ENCODE assay signal across 8 cellular contexts in genomic region chr19:44800461-44800860, GRCh38. TPM values are rescaled to one million over a fixed set of nuclear protein-coding genes. Genes with fewer than 3 reads are reported as not detected.
A peak's percentile ranks its signal among the peaks of the same experiment; 100 is the strongest.
DNase-seq lines count a peak whose midpoint lies in the region; ATAC-seq, FAIRE-seq and TF ChIP-seq lines count a peak whose summit lies in the region.

No MANE protein-coding gene starts in this region.

- FAIRE-seq in RCC 7860 (lab: Jason Lieb, UNC) = no peak

- DNase-seq in AG09309 (ENCODE audit: low read depth) (peak; percentile 24), KBM-7 (peak; percentile 86), RCC 7860 (ENCODE audit: low spot score) (peak; percentile 25), activated T-helper 1 cell treated with Interleukin-2 at 50 U/mL for 16 hours (ENCODE audit: low read depth) (peak; percentile 62), fibroblast of pulmonary artery (ENCODE audit: low read depth) (peak; percentile 80), thoracic aorta (ENCODE audit: low spot score) (peak; percentile 39)

- ATAC-seq in GM19023 (IDR thresholded peaks at IDR 0.05; ENCODE audit: unreplicated experiment) (peak; percentile 78), thoracic aorta (ENCODE audit: insufficient number of reproducible peaks, low FRiP score, low read depth) (peak; percentile 69)

- H3K4me3 ChIP-seq in AG09309 (ENCODE audit: control insufficient read depth, low read depth, low read length) = no peak overlapping the region
- no peak overlapping the region for H3K4me3 ChIP-seq in fibroblast of pulmonary artery (replicated peaks; ENCODE audit: low read depth, low read length)
- no peak overlapping the region for H3K4me3 ChIP-seq in neutrophil (ENCODE audit: low read depth in 1 of 2, low read length in 1 of 2)
- no peak overlapping the region for H3K4me3 ChIP-seq in thoracic aorta

- no peaks in the 10 kb centered on the region for H3K9me3 ChIP-seq in neutrophil
- H3K9me3 ChIP-seq in thoracic aorta = no peaks in the 10 kb centered on the region

- H3K4me1 ChIP-seq in neutrophil (ENCODE audit: control insufficient read depth in 1 of 2, insufficient read depth in 1 of 2, low read depth in 1 of 2, low read length in 1 of 2) = peaks cover 2 to 4% of the 10 kb centered on the region in 2 experiments
- peaks cover 0 to 12% of the 10 kb centered on the region in 2 donors for H3K4me1 ChIP-seq in thoracic aorta (ENCODE audit: control insufficient read depth in 1 of 2, low read depth in 2 of 2)

- in situ Hi-C loops in KBM-7 (cut with MboI; ENCODE audit: low pct_unique_long_range_greater_than_20kb, low sequenced_read_pairs) = no loop called here

- TF ChIP-seq CTCF in AG09309 (IDR thresholded peaks at IDR 0.05; ENCODE audit: control insufficient read depth, insufficient read depth, low read depth, low read length, missing control alignments) (peak; percentile 99), fibroblast of pulmonary artery (IDR thresholded peaks at IDR 0.05; ENCODE audit: low read length, missing control alignments) (peak; percentile 95), neutrophil (IDR thresholded peaks at IDR 0.05) (peak; percentile 89), thoracic aorta (IDR thresholded peaks at IDR 0.05) (peak; percentile 97)

- H3K36me3 ChIP-seq in neutrophil (no peaks in the 10 kb centered on the region), thoracic aorta (no peaks in the 10 kb centered on the region)

- H3K27me3 ChIP-seq in neutrophil (no peaks in the 10 kb centered on the region), thoracic aorta (replicated peaks; ENCODE audit: insufficient read depth) (no peaks in the 10 kb centered on the region)

- no peak overlapping the region for H3K27ac ChIP-seq in neutrophil
- no peak overlapping the region for H3K27ac ChIP-seq in thoracic aorta

RNA-seq across cellular contexts. Expression of gene BCAM, which starts 8.4 kb away (rescaled TPM):
- 100 to 1,000 TPM in 1 of 2 donors, 10 to 100 TPM in 1; 77.7 to 178 TPM for total RNA-seq in thoracic aorta

RNA-seq across cellular contexts. Expression of gene CBLC, which starts 22.8 kb away (rescaled TPM):
- total RNA-seq in thoracic aorta = under 1 TPM in 1 of 2 donors, not detected in 1; 0.42 TPM

RNA-seq across cellular contexts. Expression of gene NECTIN2, which starts 45.6 kb away (rescaled TPM):
- 10 to 100 TPM; 61.7 to 84.3 TPM for total RNA-seq in thoracic aorta

RNA-seq across cellular contexts. Expression of gene BCL3, which starts 52.0 kb away (rescaled TPM):
- total RNA-seq in thoracic aorta = 10 to 100 TPM; 43.1 to 77.9 TPM

Comparison
In these comparisons a context has a peak if more than half of its experiments do, and no peak if none do; other contexts are left out.
1. DNase-seq: peak in every context shown above with its lines; median percentile 86 in KBM-7; 80 in fibroblast of pulmonary artery; 62 in activated T-helper 1 cell treated with Interleukin-2 at 50 U/mL for 16 hours; 39 in thoracic aorta; 25 in RCC 7860; 24 in AG09309.